ENCODE assay signal across 11 cellular contexts in genomic region chr10:60353519-60354258, GRCh38. TPM values are rescaled to one million over a fixed set of nuclear protein-coding genes. Genes with fewer than 3 reads are reported as not detected.
A peak's percentile ranks its signal among the peaks of the same experiment; 100 is the strongest.
DNase-seq lines count a peak whose midpoint lies in the region; ATAC-seq, FAIRE-seq and TF ChIP-seq lines count a peak whose summit lies in the region.
"Had no signal": no experiment of that assay in that cellular context is flagged by ENCODE, and none has a peak within 500 bp of the region (broad histone marks: within the 10 kb centered on the region; RNA-seq: fewer than 3 reads in every experiment).

No MANE protein-coding gene starts in this region.

- TF ChIP-seq CTCF in astrocyte of the spinal cord (IDR thresholded peaks at IDR 0.05; ENCODE audit: low read depth, low read length), result no peak

- H4K12ac ChIP-seq in trophoblast cell (ENCODE audit: low read depth, low read length), result no peak overlapping the region

- H3K36me3 ChIP-seq in trophoblast cell (ENCODE audit: control insufficient read depth in 1 of 2, insufficient read depth in 2 of 2, low read length in 2 of 2), result no peaks in the 10 kb centered on the region

- H2BK12ac ChIP-seq in trophoblast cell (ENCODE audit: low read length), result no peak overlapping the region

- H3K4me3 ChIP-seq in astrocyte of the spinal cord (ENCODE audit: low read depth, low read length) (no peak overlapping the region), skeletal muscle cell (ENCODE audit: low read depth, low read length) (no peak overlapping the region), trophoblast cell (ENCODE audit: low read depth, low read length) (no peak overlapping the region)

- no peak overlapping the region for H2BK5ac ChIP-seq in trophoblast cell (ENCODE audit: low read depth, low read length, poor library complexity)

- H2AK5ac ChIP-seq in trophoblast cell (ENCODE audit: low read length), result no peak overlapping the region

- H3K27ac ChIP-seq in trophoblast cell (ENCODE audit: low read depth, low read length), result no peak overlapping the region
- H3K27ac ChIP-seq: VCaP had no signal

- in situ Hi-C loops in astrocyte of the spinal cord (cut with HindIII; ENCODE audit: low sequenced_read_pairs), result no loop called here

- no peak overlapping the region for H4K91ac ChIP-seq in trophoblast cell (ENCODE audit: low read depth, low read length)

- H2AFZ ChIP-seq in trophoblast cell (ENCODE audit: insufficient read depth, low read length, poor library complexity), result no peak overlapping the region

- no peak for ATAC-seq in GM19328 (IDR thresholded peaks at IDR 0.05; ENCODE audit: unreplicated experiment)

- no peak for FAIRE-seq in HTR-8/SVneo (lab: Jason Lieb, UNC)

- H3K18ac ChIP-seq in trophoblast cell (ENCODE audit: low read length), result no peak overlapping the region

- DNase-seq in HEK293T (ENCODE audit: extremely low spot score), result peak; percentile 11
- peak; percentile 52 for DNase-seq in astrocyte of the spinal cord (ENCODE audit: low read depth, low spot score)
- DNase-seq in hepatic stellate cell (ENCODE audit: low spot score), result peak; percentile 41
- DNase-seq in skeletal muscle cell (ENCODE audit: low read depth), result peak; percentile 85
- DNase-seq in HTR-8/SVneo (ENCODE audit: insufficient read length, low spot score), result no peak
- no peak for DNase-seq in trophoblast cell
- no peak for DNase-seq in T-helper 1 cell
- DNase-seq: activated naive CD4-positive, alpha-beta T cell treated with Interleukin-2 at 50 U/mL for 16 hours; NCI-H510A treated with DMSO at 0.1 percent for 48 hours had no signal

- CTCF ChIA-PET in HEK293T (lab: Yijun Ruan, JAX), result no interaction called here

- no peak overlapping the region for H3K23ac ChIP-seq in trophoblast cell (ENCODE audit: low read length)

- no peaks in the 10 kb centered on the region for H3K79me2 ChIP-seq in trophoblast cell (ENCODE audit: control insufficient read depth, insufficient read depth, low read length, poor library complexity)

- no peaks in the 10 kb centered on the region for H3K9me3 ChIP-seq in trophoblast cell (ENCODE audit: insufficient read depth, low read depth, low read length)

- POLR2A ChIA-PET in HEK293T (lab: Yijun Ruan, JAX), result no interaction called here

- no peak overlapping the region for H3K14ac ChIP-seq in trophoblast cell (ENCODE audit: low read length)

- no peak overlapping the region for H3K4ac ChIP-seq in trophoblast cell (ENCODE audit: low read depth, low read length)

- no peaks in the 10 kb centered on the region for H3K27me3 ChIP-seq in trophoblast cell (ENCODE audit: insufficient read depth, low read length)

- WGBS in trophoblast cell (ENCODE audit: extremely low coverage, insufficient coverage, insufficient read length), result no CpG with 5 or more reads among the region's 9 CpGs

- no peak overlapping the region for H2BK120ac ChIP-seq in trophoblast cell (ENCODE audit: insufficient read depth, low read length, poor library complexity)

- H3K4me2 ChIP-seq in trophoblast cell (ENCODE audit: low read length), result no peak overlapping the region

- no peaks in the 10 kb centered on the region for H3K79me1 ChIP-seq in trophoblast cell (ENCODE audit: low read length)

- H3K9ac ChIP-seq in trophoblast cell (ENCODE audit: low read length), result no peak overlapping the region

- no peaks in the 10 kb centered on the region for H3K4me1 ChIP-seq in trophoblast cell (ENCODE audit: control insufficient read depth in 1 of 2, insufficient read depth in 2 of 2, low read length in 2 of 2)

- no peak overlapping the region for H4K8ac ChIP-seq in trophoblast cell (ENCODE audit: low read depth, low read length)

TF ChIP-seq in HEK293T, 16 proteins besides CTCF, POLR2A, EP300 and RAD21:
- TF ChIP-seq L3MBTL2 (conservative IDR thresholded peaks at IDR 0.05), result peak; percentile 34; the same call in 1 of the 2 replicates
- TF ChIP-seq CTBP1 (IDR thresholded peaks at IDR 0.05; ENCODE audit: borderline replicate concordance), result no peak
TF ChIP-seq in HEK293T: peak in this region for 1.

RNA-seq across cellular contexts. Expression of gene ANK3, which starts 36.0 kb away (rescaled TPM):
- polyA plus RNA-seq in trophoblast cell (2013), result 59.8 and 70.8 TPM in 2 replicates

Comparison
In these comparisons a context has a peak if more than half of its experiments do, and no peak if none do; other contexts are left out.
1. DNase-seq: peak in HEK293T (single experiment), astrocyte of the spinal cord (single experiment), hepatic stellate cell (single experiment) and skeletal muscle cell (single experiment); none in HTR-8/SVneo (single experiment), trophoblast cell (0 of 2) and T-helper 1 cell (0 of 5).